Comparison of ENCODE assay signal across 19 cellular contexts in genomic region chr6:157091243-157091642, GRCh38.
"Had no signal": no experiment of that assay in that cellular context is flagged by ENCODE, and none has a peak within 500 bp of the region (broad histone marks: within the 10 kb centered on the region; RNA-seq: fewer than 3 reads in every experiment).

No MANE protein-coding gene starts in this region.

- H3K27ac Mint-ChIP-seq: natural killer cell had no signal

- H3K4me3 ChIP-seq: coronary artery, hepatocyte, pancreas had no signal

- H2AFZ ChIP-seq: hepatocyte had no signal

- FAIRE-seq: islet of Langerhans, pancreas, small intestine had no signal

- H3K27me3 ChIP-seq: hepatocyte, pancreas had no signal

- H3K4me3 Mint-ChIP-seq: endodermal cell, natural killer cell, neural crest cell had no signal

- H3K27ac ChIP-seq: coronary artery, hepatocyte, pancreas had no signal

- H3K4me2 ChIP-seq: hepatocyte had no signal

- H3K9me3 Mint-ChIP-seq: endodermal cell, natural killer cell, neural crest cell had no signal

- ATAC-seq: natural killer cell, pancreas, right cardiac atrium had no signal

- H3K36me3 ChIP-seq: pancreas had no signal

- H3K9me3 ChIP-seq: pancreas had no signal

- DNase-seq: effector CD4-positive, alpha-beta T cell; foreskin melanocyte; head of caudate nucleus; kidney glomerular epithelial cell; natural killer cell; nucleus accumbens; pancreas; right cardiac atrium; small intestine; stimulated activated CD4-positive, alpha-beta T cell treated with anti-CD3 and anti-CD28 coated beads, Interleukin-12 subunit alpha, Interleukin-12 subunit beta, amount 100 ng/mL, for 4 hours; stimulated activated CD4-positive, alpha-beta T cell treated with anti-CD3 and anti-CD28 coated beads, Interleukin-2, amount 100 ng/mL, for 48 hours; stimulated activated naive CD4-positive, alpha-beta T cell treated with Interleukin-2 at 50 U/mL for 16 hours; trophoblast cell had no signal

- H3K27me3 Mint-ChIP-seq: progenitor cell of endocrine pancreas had no signal
